Comparison of ENCODE assay signal across 23 cellular contexts in the genomic region with DNA sequence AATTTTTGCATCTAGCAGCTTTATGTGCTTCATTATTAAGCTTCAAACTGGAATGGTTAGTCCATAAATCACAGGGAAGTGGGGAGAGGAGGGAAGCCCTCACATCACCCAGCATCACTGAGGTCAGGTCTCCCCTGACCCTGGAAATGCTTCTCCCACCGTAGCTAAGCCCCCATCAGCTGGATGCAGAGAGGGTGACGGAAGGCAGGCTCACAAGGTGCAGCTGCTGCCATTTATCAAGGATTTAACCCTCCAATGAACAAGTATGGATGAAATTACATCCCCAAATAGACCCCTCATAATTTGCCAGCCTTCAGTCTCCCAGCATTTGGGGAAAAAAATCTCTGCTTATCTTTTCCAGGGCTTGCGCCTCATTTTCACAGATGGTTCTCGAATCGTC.
"Had no signal": no experiment of that assay in that cellular context is flagged by ENCODE, and none has a peak within 500 bp of the region (broad histone marks: within the 10 kb centered on the region; RNA-seq: fewer than 3 reads in every experiment).

No MANE protein-coding gene starts in this region.

- H3K27ac ChIP-seq: esophagus muscularis mucosa, foreskin keratinocyte, heart left ventricle, left lung, lower lobe of right lung, stomach, thyroid gland, upper lobe of right lung had no signal

- H3K4me1 ChIP-seq: esophagus muscularis mucosa, left lung, lower lobe of right lung, stomach, thyroid gland, upper lobe of right lung had no signal

- H3K27me3 ChIP-seq: esophagus muscularis mucosa, foreskin keratinocyte, heart left ventricle, left lung, stomach, thyroid gland, upper lobe of right lung had no signal

- H3K4me3 ChIP-seq: esophagus muscularis mucosa, heart left ventricle, left lung, lower lobe of right lung, stomach, thyroid gland, upper lobe of right lung had no signal

- DNase-seq: activated CD4-positive, alpha-beta T cell treated with anti-CD3 and anti-CD28 coated beads for 4 hours; activated CD4-positive, alpha-beta T cell treated with anti-CD3 and anti-CD28 coated beads, Interleukin-2, amount 50 U/mL, for 4 hours; activated CD8-positive, alpha-beta memory T cell treated with anti-CD3 and anti-CD28 coated beads, Interleukin-2, amount 50 U/mL, for 48 hours; activated T-cell treated with anti-CD3 and anti-CD28 coated beads, Interleukin-2, amount 50 U/mL, for 24 hours; anterior cingulate cortex; foreskin keratinocyte; heart left ventricle; hypothalamus; immature natural killer cell; left lung; lower lobe of right lung; mesenchymal stem cell; natural killer cell; posterior cingulate gyrus; right cardiac atrium; stimulated activated CD4-positive, alpha-beta T cell treated with anti-CD3 and anti-CD28 coated beads, Interleukin-15, amount 100 ng/mL, for 24 hours; stimulated activated CD4-positive, alpha-beta T cell treated with anti-CD3 and anti-CD28 coated beads, Interleukin-2, amount 100 ng/mL, for 24 hours; stimulated activated naive B cell treated with anti-CD40 and anti-IgM and Interleukin-4, amounts not matched to agents 10 μg/mL and 1 μg/mL and 100 μg/mL, for 72 hours; stomach; thyroid gland; upper lobe of right lung had no signal

- H3K9me3 ChIP-seq: esophagus muscularis mucosa, heart left ventricle, left lung, lower lobe of right lung, stomach, thyroid gland, upper lobe of right lung had no signal

- FAIRE-seq: bronchial epithelial cell had no signal
